21 cellular contexts compared by ENCODE assay signal in genomic region chr1:235834620-235835019, GRCh38. TPM values are rescaled to one million over a fixed set of nuclear protein-coding genes. Genes with fewer than 3 reads are reported as not detected.
A peak's percentile ranks its signal among the peaks of the same experiment; 100 is the strongest.
DNase-seq lines count a peak whose midpoint lies in the region; ATAC-seq and TF ChIP-seq lines count a peak whose summit lies in the region.
"Had no signal": no experiment of that assay in that cellular context is flagged by ENCODE, and none has a peak within 500 bp of the region (broad histone marks: within the 10 kb centered on the region; RNA-seq: fewer than 3 reads in every experiment).

No MANE protein-coding gene starts in this region.

- intact Hi-C loops in left colon (cut with DNase I, micrococcal nuclease), result no loop called here
- intact Hi-C loops in testis (cut with DNase I; ENCODE audit: low total_unique reads), result no loop called here

- H3K36me3 ChIP-seq in testis (ENCODE audit: low read depth, missing control alignments), result no peaks in the 10 kb centered on the region

- no peak for TF ChIP-seq POLR2A in testis (IDR thresholded peaks at IDR 0.05)

- no peaks in the 10 kb centered on the region for H3K27me3 ChIP-seq in testis

- H3K4me3 ChIP-seq in testis, result no peak overlapping the region
- H3K4me3 ChIP-seq: skin epidermis had no signal

- 88 to 91% methylated on average over 6 of the region's 6 CpGs for WGBS in testis, 2 donors

- H3K4me1 ChIP-seq in testis, result no peaks in the 10 kb centered on the region

- no peak for TF ChIP-seq CTCF in testis (IDR thresholded peaks at IDR 0.05)

- DNase-seq in NCI-H2029 treated with DMSO at 0.1 percent for 48 hours (lab: John Stamatoyannopoulos, UW) (peak; percentile 41), NCI-H2029 (lab: John Stamatoyannopoulos, UW) (no peak), NCI-H2171 (lab: John Stamatoyannopoulos, UW) (peak; percentile 67), left colon (no peak), testis (peak; percentile 62), NK-92 (lab: John Stamatoyannopoulos, UW; ENCODE audit: unreplicated experiment) (no peak), DMS 273 (lab: John Stamatoyannopoulos, UW; ENCODE audit: unreplicated experiment) (no peak)
- no peak for DNase-seq in stimulated activated CD4-positive, alpha-beta T cell treated with anti-CD3 and anti-CD28 coated beads, Interleukin-4, amount 100 ng/mL, for 4 hours
- DNase-seq: 8988T; activated CD4-positive, alpha-beta T cell treated with anti-CD3 and anti-CD28 coated beads for 36 hours; activated CD8-positive, alpha-beta memory T cell treated with anti-CD3 and anti-CD28 coated beads, Interleukin-2, amount 10 ng/mL, durations not matched to agents 7 days and 5 days; DND-41; foreskin melanocyte; Kasumi-1; natural killer cell; NCI-H1048; NCI-H226; stimulated activated naive CD8-positive, alpha-beta T cell treated with anti-CD3 and anti-CD28 coated beads, Interleukin-15, Interleukin-2, amounts not matched to agents 100 U/mL and 50 U/mL, for 24 hours; SW 1271 had no signal

- ATAC-seq in left colon, result peak; percentile 66
- ATAC-seq: activated CD4-positive, alpha-beta T cell treated with anti-CD3 and anti-CD28 coated beads for 36 hours; activated CD8-positive, alpha-beta memory T cell treated with anti-CD3 and anti-CD28 coated beads, Interleukin-2, amount 10 ng/mL, durations not matched to agents 7 days and 5 days; activated naive CD4-positive, alpha-beta T cell treated with anti-CD3 and anti-CD28 coated beads, Interleukin-2, amount 50 U/mL, for 72 hours; natural killer cell; stimulated activated naive CD8-positive, alpha-beta T cell treated with anti-CD3 and anti-CD28 coated beads, Interleukin-15, Interleukin-2, amounts not matched to agents 100 U/mL and 50 U/mL, for 24 hours had no signal

- no peaks in the 10 kb centered on the region for H3K9me3 ChIP-seq in testis

- peak overlapping the region in 1 of 2 donors; percentile 61 for H3K27ac ChIP-seq in testis

RNA-seq across cellular contexts. Expression of gene LYST, which starts 32.1 kb away (rescaled TPM):
- 10 to 100 TPM; 22.4 to 31.1 TPM for total RNA-seq in left colon
- total RNA-seq in testis, result 10 to 100 TPM; 60.9 to 69.1 TPM
- 22.9 TPM for polyA plus RNA-seq in testis (ENCODE audit: insufficient read depth, low read depth, low replicate concordance)

Comparison
In these comparisons a context has a peak if more than half of its experiments do, and no peak if none do; other contexts are left out.
1. DNase-seq: peak in NCI-H2029 treated with DMSO at 0.1 percent for 48 hours (single experiment), NCI-H2171 (single experiment) and testis (single experiment); none in NCI-H2029 (single experiment), left colon (0 of 2), NK-92 (single experiment), stimulated activated CD4-positive, alpha-beta T cell treated with anti-CD3 and anti-CD28 coated beads, Interleukin-4, amount 100 ng/mL, for 4 hours (0 of 2) and DMS 273 (single experiment).